ENCODE assay signal across 1 cellular context in genomic region chr2:204472375-204472774, GRCh38.
TF ChIP-seq lines count a peak whose summit lies in the region.

No MANE protein-coding gene starts in this region.

TF ChIP-seq in K562, 482 proteins besides CTCF, POLR2A, EP300 and RAD21 (continued from another document and continues in another):
- TF ChIP-seq TCF7L2 (IDR thresholded peaks at IDR 0.05; ENCODE audit: low read depth, low read length) (no peak), ZC3H4 (CRISPR knock-in tag; IDR thresholded peaks at IDR 0.05; ENCODE audit: borderline replicate concordance) (no peak), GTF2E2 (tag; IDR thresholded peaks at IDR 0.05) (0 out of 2 replicates have a peak, but pooled peaks have one; percentile 25), SMARCC2 (IDR thresholded peaks at IDR 0.05; ENCODE audit: low read depth) (no peak), TSHZ1 (CRISPR knock-in tag; IDR thresholded peaks at IDR 0.05) (no peak), ZBTB9 (CRISPR knock-in tag; IDR thresholded peaks at IDR 0.05) (no peak), FOXA3 (CRISPR knock-in tag; conservative IDR thresholded peaks at IDR 0.05 in 1 of 2, IDR thresholded peaks at IDR 0.05 in 1 of 2) (no peak), SMAD2 (IDR thresholded peaks at IDR 0.05; ENCODE audit: low read depth, low read length) (no peak), RFX7 (CRISPR knock-in tag; IDR thresholded peaks at IDR 0.05) (no peak), ZNF408 (CRISPR knock-in tag; IDR thresholded peaks at IDR 0.05; ENCODE audit: low read depth) (no peak), HIVEP1 (CRISPR knock-in tag; IDR thresholded peaks at IDR 0.05) (no peak), FOXO4 (CRISPR knock-in tag; IDR thresholded peaks at IDR 0.05) (no peak), CHD1 (IDR thresholded peaks at IDR 0.05; ENCODE audit: low read length) (no peak), TCF15 (CRISPR knock-in tag; IDR thresholded peaks at IDR 0.05) (no peak), GATA2 (CRISPR knock-in tag; IDR thresholded peaks at IDR 0.05) (no peak), ZNF23 (CRISPR knock-in tag; IDR thresholded peaks at IDR 0.05) (no peak), MCM3 (IDR thresholded peaks at IDR 0.05) (no peak), RAD51 (IDR thresholded peaks at IDR 0.05; ENCODE audit: borderline replicate concordance, low read depth) (no peak), ZNF589 (CRISPR knock-in tag; IDR thresholded peaks at IDR 0.05; ENCODE audit: low read depth) (peak; percentile 94), ATF2 (CRISPR knock-in tag; IDR thresholded peaks at IDR 0.05) (no peak), CREB5 (CRISPR knock-in tag; IDR thresholded peaks at IDR 0.05) (no peak), PTRF (tag; IDR thresholded peaks at IDR 0.05) (no peak), ELF4 (CRISPR knock-in tag; IDR thresholded peaks at IDR 0.05) (no peak), ZNF277 (CRISPR knock-in tag; IDR thresholded peaks at IDR 0.05; ENCODE audit: borderline replicate concordance) (no peak), SMAD4 (CRISPR knock-in tag; conservative IDR thresholded peaks at IDR 0.05) (peak; percentile 44; the same call in 1 of the 2 replicates), ZNF695 (CRISPR knock-in tag; IDR thresholded peaks at IDR 0.05) (no peak), POLR2G (IDR thresholded peaks at IDR 0.05; ENCODE audit: low read depth, low read length) (no peak), ZNF592 (IDR thresholded peaks at IDR 0.05) (peak; percentile 24; the same call in 1 of the 2 replicates), HDAC1 (IDR thresholded peaks at IDR 0.05) (no peak), ATF6 (CRISPR knock-in tag; IDR thresholded peaks at IDR 0.05) (no peak), MXD1 (CRISPR knock-in tag; IDR thresholded peaks at IDR 0.05; ENCODE audit: borderline replicate concordance, poor library complexity, severe bottlenecking) (no peak), ZNF311 (CRISPR knock-in tag; IDR thresholded peaks at IDR 0.05) (no peak), HINFP (tag; conservative IDR thresholded peaks at IDR 0.05; ENCODE audit: low read depth) (0 out of 2 replicates have a peak, but pooled peaks have one; percentile 22), BACH1 (tag; IDR thresholded peaks at IDR 0.05) (peak; percentile 70), MIER1 (IDR thresholded peaks at IDR 0.05; ENCODE audit: low read depth) (no peak), ATF3 (IDR thresholded peaks at IDR 0.05) (no peak), ATF3 (CRISPR knock-in tag; conservative IDR thresholded peaks at IDR 0.05) (no peak), FOXK1 (CRISPR knock-in tag; IDR thresholded peaks at IDR 0.05; ENCODE audit: borderline replicate concordance) (no peak), SETDB1 (IDR thresholded peaks at IDR 0.05; ENCODE audit: low read length) (no peak), OTX1 (CRISPR knock-in tag; IDR thresholded peaks at IDR 0.05) (0 out of 2 replicates have a peak, but pooled peaks have one; percentile 11)
